Comparison of ENCODE assay signal across 25 cellular contexts in the genomic region with DNA sequence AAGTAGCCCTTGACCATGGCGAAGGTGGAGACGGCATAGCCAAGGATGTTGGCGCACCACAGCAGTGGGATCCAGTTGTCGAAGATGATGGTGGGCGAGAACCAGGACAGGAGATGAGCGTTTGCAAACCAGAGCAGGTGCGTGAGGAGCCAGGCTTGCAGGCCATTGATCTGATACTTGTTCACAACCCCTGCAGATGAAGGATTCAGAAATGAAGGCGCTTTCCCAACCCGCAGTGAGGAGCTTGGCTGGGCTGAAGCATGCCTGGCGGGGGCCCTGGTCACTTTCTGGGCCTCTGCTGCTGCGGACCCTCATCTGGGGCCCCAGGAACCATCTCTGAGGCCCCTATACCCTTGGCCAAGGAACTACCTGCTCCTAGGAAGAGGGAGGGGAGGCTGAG. TPM values are rescaled to one million over a fixed set of nuclear protein-coding genes. Genes with fewer than 3 reads are reported as not detected.
DNase-seq lines count a peak whose midpoint lies in the region; ATAC-seq, FAIRE-seq and TF ChIP-seq lines count a peak whose summit lies in the region.
"Had no signal": no experiment of that assay in that cellular context is flagged by ENCODE, and none has a peak within 500 bp of the region (broad histone marks: within the 10 kb centered on the region; RNA-seq: fewer than 3 reads in every experiment).

No MANE protein-coding gene starts in this region.

- no peak overlapping the region for H3K9ac ChIP-seq in astrocyte (ENCODE audit: low read length)
- H3K9ac ChIP-seq: BLaER1 treated with 17β-estradiol and CSF1 and Interleukin-3, amounts not matched to agents 10 nM and 100 nM had no signal

- TF ChIP-seq POLR2A in GM18505 (IDR thresholded peaks at IDR 0.05; ENCODE audit: borderline replicate concordance, extremely low read depth, insufficient read depth, insufficient read length), result no peak

- H4K20me1 ChIP-seq in astrocyte (ENCODE audit: insufficient read depth, low read length), result peaks cover 18% of the 10 kb centered on the region

- no peaks in the 10 kb centered on the region for H3K4me1 Mint-ChIP-seq in astrocyte (ENCODE audit: low read depth, unreplicated experiment)
- H3K4me1 Mint-ChIP-seq in activated CD8-positive, alpha-beta memory T cell treated with anti-CD3 and anti-CD28 coated beads, Interleukin-2, amount 10 ng/mL, durations not matched to agents 7 days and 5 days, result peaks cover 3% of the 10 kb centered on the region
- H3K4me1 Mint-ChIP-seq: B cell had no signal

- intact Hi-C loops in posterior vena cava (cut with DNase I), result no loop called here

- no peak for TF ChIP-seq CTCF in astrocyte (IDR thresholded peaks at IDR 0.05; ENCODE audit: insufficient read depth, low read depth, low read length)

- no peak for DNase-seq in astrocyte (ENCODE audit: low read depth)
- DNase-seq in mesenteric fat pad (ENCODE audit: low spot score), result peak; percentile 65
- DNase-seq in posterior vena cava (ENCODE audit: low spot score), result peak; percentile 26
- no peak for DNase-seq in activated CD8-positive, alpha-beta memory T cell treated with anti-CD3 and anti-CD28 coated beads, Interleukin-2, amount 10 ng/mL, durations not matched to agents 7 days and 5 days
- no peak for DNase-seq in A172 (ENCODE audit: low spot score)
- DNase-seq: 8988T; AML-193; Caco-2; Calu3; CD4-positive, alpha-beta T cell; CD8-positive, alpha-beta T cell; DMS79 treated with DMSO at 0.1 percent for 48 hours; GF-D8 had no signal

- H3K36me3 ChIP-seq in astrocyte (ENCODE audit: insufficient read depth, low read length), result peaks cover 32% of the 10 kb centered on the region

- peaks cover 34% of the 10 kb centered on the region for H3K36me3 Mint-ChIP-seq in astrocyte (ENCODE audit: low read depth, unreplicated experiment)
- H3K36me3 Mint-ChIP-seq in activated CD8-positive, alpha-beta memory T cell treated with anti-CD3 and anti-CD28 coated beads, Interleukin-2, amount 10 ng/mL, durations not matched to agents 7 days and 5 days, result peaks cover 44% of the 10 kb centered on the region

- H3K9me3 ChIP-seq in astrocyte (ENCODE audit: insufficient read depth, low read depth, low read length), result no peaks in the 10 kb centered on the region
- H3K9me3 ChIP-seq: Caco-2 had no signal

- no peak for FAIRE-seq in astrocyte (lab: Jason Lieb, UNC)
- FAIRE-seq: A549, D721Med, G401.6, GM12891, GM18507, GM19239 had no signal

- H3K27me3 ChIP-seq in astrocyte (ENCODE audit: insufficient read depth, low read length), result no peaks in the 10 kb centered on the region
- H3K27me3 ChIP-seq: BLaER1 treated with 17β-estradiol and CSF1 and Interleukin-3, amounts not matched to agents 10 nM and 100 nM had no signal

- ATAC-seq in activated CD8-positive, alpha-beta memory T cell treated with anti-CD3 and anti-CD28 coated beads, Interleukin-2, amount 10 ng/mL, durations not matched to agents 7 days and 5 days, result no peak
- no peak for ATAC-seq in HG03460 (IDR thresholded peaks at IDR 0.05; ENCODE audit: unreplicated experiment)
- no peak for ATAC-seq in GM18505 (IDR thresholded peaks at IDR 0.05; ENCODE audit: unreplicated experiment)
- ATAC-seq: A549; CD8-positive, alpha-beta T cell had no signal

- no peak overlapping the region for H3K4me3 Mint-ChIP-seq in astrocyte (ENCODE audit: unreplicated experiment)
- no peak overlapping the region for H3K4me3 Mint-ChIP-seq in activated CD8-positive, alpha-beta memory T cell treated with anti-CD3 and anti-CD28 coated beads, Interleukin-2, amount 10 ng/mL, durations not matched to agents 7 days and 5 days
- H3K4me3 Mint-ChIP-seq: B cell; CD4-positive, alpha-beta T cell; CD8-positive, alpha-beta T cell had no signal

- H3K4me1 ChIP-seq in astrocyte (ENCODE audit: insufficient read depth, low read length), result no peaks in the 10 kb centered on the region
- H3K4me1 ChIP-seq: A549 had no signal

- no peaks in the 10 kb centered on the region for H3K27me3 Mint-ChIP-seq in astrocyte (ENCODE audit: low read depth, unreplicated experiment)
- H3K27me3 Mint-ChIP-seq in activated CD8-positive, alpha-beta memory T cell treated with anti-CD3 and anti-CD28 coated beads, Interleukin-2, amount 10 ng/mL, durations not matched to agents 7 days and 5 days, result no peaks in the 10 kb centered on the region
- H3K27me3 Mint-ChIP-seq: B cell; CD4-positive, alpha-beta T cell had no signal

- H3K27ac ChIP-seq in astrocyte (ENCODE audit: low read depth, low read length) (no peak overlapping the region), cingulate gyrus (ENCODE audit: low read depth, low read length) (peak overlapping the region; percentile 47)
- H3K27ac ChIP-seq: A549; BLaER1 treated with 17β-estradiol and CSF1 and Interleukin-3, amounts not matched to agents 10 nM and 100 nM; C4-2B had no signal

- CTCF ChIA-PET in activated CD8-positive, alpha-beta memory T cell treated with anti-CD3 and anti-CD28 coated beads, Interleukin-2, amount 10 ng/mL, durations not matched to agents 7 days and 5 days (lab: Charles Lee), result no interaction called here

- no peak overlapping the region for H3K4me2 ChIP-seq in astrocyte (ENCODE audit: low read length)
- H3K4me2 ChIP-seq: A549; BLaER1 treated with 17β-estradiol and CSF1 and Interleukin-3, amounts not matched to agents 10 nM and 100 nM had no signal

- H3K79me2 ChIP-seq in astrocyte (ENCODE audit: insufficient read depth, low read length), result no peaks in the 10 kb centered on the region

- H2AFZ ChIP-seq in astrocyte (ENCODE audit: low read depth, low read length), result no peak overlapping the region

- peak overlapping the region; percentile 58 for H3K27ac Mint-ChIP-seq in astrocyte (ENCODE audit: unreplicated experiment)
- H3K27ac Mint-ChIP-seq in activated CD8-positive, alpha-beta memory T cell treated with anti-CD3 and anti-CD28 coated beads, Interleukin-2, amount 10 ng/mL, durations not matched to agents 7 days and 5 days, result no peak overlapping the region
- H3K27ac Mint-ChIP-seq: B cell; CD4-positive, alpha-beta T cell; CD8-positive, alpha-beta T cell had no signal

- H3K9me3 Mint-ChIP-seq in astrocyte (ENCODE audit: unreplicated experiment), result no peaks in the 10 kb centered on the region
- H3K9me3 Mint-ChIP-seq in activated CD8-positive, alpha-beta memory T cell treated with anti-CD3 and anti-CD28 coated beads, Interleukin-2, amount 10 ng/mL, durations not matched to agents 7 days and 5 days (ENCODE audit: low read depth), result peaks cover 4% of the 10 kb centered on the region
- H3K9me3 Mint-ChIP-seq: CD4-positive, alpha-beta T cell had no signal

- H3K4me3 ChIP-seq in astrocyte (ENCODE audit: insufficient read depth, low read depth, low read length), result no peak overlapping the region
- H3K4me3 ChIP-seq: A549; BLaER1 treated with 17β-estradiol and CSF1 and Interleukin-3, amounts not matched to agents 10 nM and 100 nM had no signal

RNA-seq across cellular contexts. Expression of a gene that starts 6.9 kb away (rescaled TPM):
- total RNA-seq in astrocyte, result 76.1 and 92.8 TPM in 2 replicates
- total RNA-seq in mesenteric fat pad, result 26.3 TPM
- 10 to 100 TPM; 14.9 to 15.5 TPM for total RNA-seq in posterior vena cava
- total RNA-seq in activated CD8-positive, alpha-beta memory T cell treated with anti-CD3 and anti-CD28 coated beads, Interleukin-2, amount 10 ng/mL, durations not matched to agents 7 days and 5 days, result 10 to 100 TPM; 54.7 to 90.5 TPM
- 43.5 and 82.8 TPM in 2 replicates for total RNA-seq in A172 (2014; rRNA removed; shearing (Covaris generic))

RNA-seq across cellular contexts. Expression of a gene that starts 11.8 kb away (rescaled TPM):
- total RNA-seq in astrocyte (84.7 and 87.9 TPM in 2 replicates), mesenteric fat pad (48.0 TPM), posterior vena cava (10 to 100 TPM; 38.7 to 48.1 TPM)
- total RNA-seq in activated CD8-positive, alpha-beta memory T cell treated with anti-CD3 and anti-CD28 coated beads, Interleukin-2, amount 10 ng/mL, durations not matched to agents 7 days and 5 days, result 100 to 1,000 TPM in 1 of 2 experiments, 10 to 100 TPM in 1; 97.7 to 134 TPM
- 45.1 and 47.3 TPM in 2 replicates for total RNA-seq in A172 (2014; rRNA removed; shearing (Covaris generic))

Comparison
In these comparisons a context has a peak if more than half of its experiments do, and no peak if none do; other contexts are left out.
1. DNase-seq: peak in mesenteric fat pad (single experiment) and posterior vena cava (single experiment); none in astrocyte (single experiment), activated CD8-positive, alpha-beta memory T cell treated with anti-CD3 and anti-CD28 coated beads, Interleukin-2, amount 10 ng/mL, durations not matched to agents 7 days and 5 days (single experiment) and A172 (single experiment).